Comparison of ENCODE assay signal across 24 cellular contexts in the genomic region with DNA sequence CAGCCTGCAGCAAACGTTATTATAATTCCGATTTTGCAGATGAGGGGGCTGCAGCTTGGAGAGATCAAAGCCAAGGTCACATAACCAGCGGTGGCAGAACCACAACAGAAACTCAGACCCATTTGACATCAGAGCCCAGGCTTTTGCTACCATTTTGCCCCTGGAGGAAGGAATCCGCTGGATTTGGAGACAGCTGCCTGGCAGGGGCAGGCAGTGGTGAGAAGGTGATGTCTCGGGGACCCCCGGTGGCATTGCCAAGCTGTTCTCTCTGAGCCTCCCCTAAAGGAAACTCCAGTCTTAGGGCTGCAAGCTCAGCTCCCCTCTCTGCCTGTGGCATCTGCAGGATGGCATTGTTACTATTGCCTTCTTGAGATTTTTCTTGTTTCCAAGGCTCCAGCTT. TPM values are rescaled to one million over a fixed set of nuclear protein-coding genes. Genes with fewer than 3 reads are reported as not detected.
"Had no signal": no experiment of that assay in that cellular context is flagged by ENCODE, and none has a peak within 500 bp of the region (broad histone marks: within the 10 kb centered on the region; RNA-seq: fewer than 3 reads in every experiment).

No MANE protein-coding gene starts in this region.

- H3K9me3 ChIP-seq: thoracic aorta, transverse colon had no signal

- H3K4me1 Mint-ChIP-seq: naive thymus-derived CD4-positive, alpha-beta T cell; nephron progenitor cell had no signal

- H3K27ac ChIP-seq: coronary artery, heart left ventricle, right atrium auricular region, stomach, thoracic aorta, transverse colon had no signal

- H3K4me1 ChIP-seq: heart left ventricle, right atrium auricular region, stomach, transverse colon had no signal

- H3K27me3 ChIP-seq: right atrium auricular region had no signal

- H3K36me3 ChIP-seq: heart left ventricle, right atrium auricular region, stomach, thoracic aorta, transverse colon had no signal

- H3K27ac Mint-ChIP-seq: naive thymus-derived CD4-positive, alpha-beta T cell; nephron progenitor cell had no signal

- ATAC-seq: esophagus mucosa; heart left ventricle; naive thymus-derived CD4-positive, alpha-beta T cell had no signal

- H3K4me3 ChIP-seq: coronary artery, heart left ventricle, right atrium auricular region, stomach, thoracic aorta, transverse colon had no signal

- H3K4me3 Mint-ChIP-seq: naive thymus-derived CD4-positive, alpha-beta T cell; nephron progenitor cell had no signal

- DNase-seq: effector CD4-positive, alpha-beta T cell; heart left ventricle; kidney glomerular epithelial cell; naive thymus-derived CD4-positive, alpha-beta T cell; nephron progenitor cell; small intestine; stimulated activated CD4-positive, alpha-beta T cell treated with anti-CD3 and anti-CD28 coated beads, Interleukin-12 subunit alpha, Interleukin-12 subunit beta, amount 100 ng/mL, for 4 hours; stimulated activated naive CD4-positive, alpha-beta T cell; stomach; substantia nigra; transverse colon had no signal

RNA-seq across cellular contexts. Expression of a gene that starts 40.9 kb away (rescaled TPM):
- total RNA-seq: dermis microvascular lymphatic vessel endothelial cell; esophagus mucosa; fibroblast of lung; frontal cortex; glomerular endothelial cell; heart left ventricle; liver; lung microvascular endothelial cell; naive thymus-derived CD4-positive, alpha-beta T cell; osteocyte; right atrium auricular region; stomach; thoracic aorta; transverse colon; ureter had no signal
- polyA plus RNA-seq: heart left ventricle; liver; naive thymus-derived CD4-positive, alpha-beta T cell; small intestine; stomach had no signal

RNA-seq across cellular contexts. Expression of a gene that starts 50.2 kb away (rescaled TPM):
- total RNA-seq: mononuclear cell, thoracic aorta had no signal
